32 cellular contexts compared by ENCODE assay signal in the genomic region with DNA sequence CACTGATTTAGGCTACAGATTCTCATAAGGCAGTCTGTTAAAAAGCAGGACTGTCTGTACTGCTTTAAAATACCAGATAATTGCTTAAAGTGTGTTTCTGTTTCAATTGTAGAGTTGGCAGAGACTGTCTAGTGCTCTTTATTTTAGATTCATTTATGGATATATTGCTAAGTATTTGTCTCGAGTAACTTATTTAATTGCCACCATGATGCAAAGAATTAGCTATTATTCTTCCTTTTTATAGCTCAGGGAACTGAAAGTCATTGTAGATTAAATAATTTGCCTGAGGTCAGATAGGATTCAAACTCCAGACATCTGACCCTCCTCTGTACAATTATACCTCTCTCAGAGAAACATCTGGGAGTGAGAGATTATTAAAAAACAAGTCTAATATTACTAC. TPM values are rescaled to one million over a fixed set of nuclear protein-coding genes. Genes with fewer than 3 reads are reported as not detected.
"Had no signal": no experiment of that assay in that cellular context is flagged by ENCODE, and none has a peak within 500 bp of the region (broad histone marks: within the 10 kb centered on the region; RNA-seq: fewer than 3 reads in every experiment).

No MANE protein-coding gene starts in this region.

- H3K9me3 Mint-ChIP-seq: activated CD4-positive, alpha-beta memory T cell treated with anti-CD3 and anti-CD28 coated beads, Interleukin-2, amount 10 ng/mL, durations not matched to agents 7 days and 5 days; activated naive CD4-positive, alpha-beta T cell treated with anti-CD3 and anti-CD28 coated beads, Interleukin-2, amount 10 ng/mL, durations not matched to agents 7 days and 5 days; activated naive CD8-positive, alpha-beta T cell treated with anti-CD3 and anti-CD28 coated beads for 36 hours; T-helper 1 cell treated with Interleukin-12 subunit alpha and Interleukin-12 subunit beta and Interleukin-4 antibody, amounts not matched to agents 30 μg/mL and 1 μg/mL, for 36 hours; T-helper 2 cell treated with Interferon-gamma antibody and Interleukin-4, amounts not matched to agents 5 μg/mL and 100 μg/mL, for 36 hours had no signal

- H3K4me3 Mint-ChIP-seq: activated CD4-positive, alpha-beta memory T cell treated with anti-CD3 and anti-CD28 coated beads, Interleukin-2, amount 10 ng/mL, durations not matched to agents 7 days and 5 days; activated CD8-positive, alpha-beta memory T cell treated with anti-CD3 and anti-CD28 coated beads, Interleukin-2, amount 10 ng/mL, durations not matched to agents 7 days and 5 days; activated naive CD4-positive, alpha-beta T cell treated with anti-CD3 and anti-CD28 coated beads, Interleukin-2, amount 10 ng/mL, durations not matched to agents 7 days and 5 days; activated naive CD8-positive, alpha-beta T cell treated with anti-CD3 and anti-CD28 coated beads for 36 hours; T-helper 1 cell treated with Interleukin-12 subunit alpha and Interleukin-12 subunit beta and Interleukin-4 antibody, amounts not matched to agents 30 μg/mL and 1 μg/mL, for 36 hours; T-helper 2 cell treated with Interferon-gamma antibody and Interleukin-4, amounts not matched to agents 5 μg/mL and 100 μg/mL, for 36 hours had no signal

- H3K36me3 Mint-ChIP-seq: activated CD8-positive, alpha-beta memory T cell treated with anti-CD3 and anti-CD28 coated beads, Interleukin-2, amount 10 ng/mL, durations not matched to agents 7 days and 5 days; activated naive CD4-positive, alpha-beta T cell treated with anti-CD3 and anti-CD28 coated beads, Interleukin-2, amount 10 ng/mL, durations not matched to agents 7 days and 5 days; activated naive CD8-positive, alpha-beta T cell treated with anti-CD3 and anti-CD28 coated beads for 36 hours had no signal

- H3K9me3 ChIP-seq: Peyer's patch had no signal

- H3K36me3 ChIP-seq: brain microvascular endothelial cell, Peyer's patch, WERI-Rb-1 had no signal

- DNase-seq: activated CD4-positive, alpha-beta memory T cell treated with anti-CD3 and anti-CD28 coated beads, Interleukin-2, amount 10 ng/mL, durations not matched to agents 7 days and 5 days; activated CD4-positive, alpha-beta T cell treated with anti-CD3 and anti-CD28 coated beads for 1 hour; activated CD4-positive, alpha-beta T cell treated with anti-CD3 and anti-CD28 coated beads for 48 hours; activated CD4-positive, CD25-positive, alpha-beta regulatory T cell; activated CD8-positive, alpha-beta memory T cell treated with anti-CD3 and anti-CD28 coated beads for 24 hours; activated CD8-positive, alpha-beta memory T cell treated with anti-CD3 and anti-CD28 coated beads, Interleukin-2, amount 10 ng/mL, durations not matched to agents 7 days and 5 days; activated CD8-positive, alpha-beta memory T cell treated with anti-CD3 and anti-CD28 coated beads, Interleukin-2, amount 50 U/mL, for 48 hours; activated effector memory CD4-positive, alpha-beta T cell treated with Interleukin-2 at 50 U/mL for 16 hours; activated naive CD4-positive, alpha-beta T cell treated with anti-CD3 and anti-CD28 coated beads, Interleukin-2, amount 10 ng/mL, durations not matched to agents 7 days and 5 days; activated naive CD8-positive, alpha-beta T cell treated with anti-CD3 and anti-CD28 coated beads for 36 hours; activated T-cell treated with anti-CD3 and anti-CD28 coated beads, Interleukin-2, amount 50 U/mL, for 48 hours; amniotic stem cell; aorta; brain microvascular endothelial cell; central memory CD4-positive, alpha-beta T cell; NCI-H1105; NCI-H1417 treated with DMSO at 0.1 percent for 48 hours; NCI-H187 treated with DMSO at 0.1 percent for 48 hours; NCI-H345; NCI-H524 treated with DMSO at 0.1 percent for 48 hours; PC-3; Peyer's patch; SIG-M5; WERI-Rb-1 had no signal

- H3K4me1 Mint-ChIP-seq: activated naive CD4-positive, alpha-beta T cell treated with anti-CD3 and anti-CD28 coated beads, Interleukin-2, amount 10 ng/mL, durations not matched to agents 7 days and 5 days; activated naive CD8-positive, alpha-beta T cell treated with anti-CD3 and anti-CD28 coated beads for 36 hours had no signal

- H3K4me1 ChIP-seq: Peyer's patch had no signal

- H3K27ac Mint-ChIP-seq: activated CD4-positive, alpha-beta memory T cell treated with anti-CD3 and anti-CD28 coated beads, Interleukin-2, amount 10 ng/mL, durations not matched to agents 7 days and 5 days; activated CD8-positive, alpha-beta memory T cell treated with anti-CD3 and anti-CD28 coated beads, Interleukin-2, amount 10 ng/mL, durations not matched to agents 7 days and 5 days; activated naive CD4-positive, alpha-beta T cell treated with anti-CD3 and anti-CD28 coated beads, Interleukin-2, amount 10 ng/mL, durations not matched to agents 7 days and 5 days; activated naive CD8-positive, alpha-beta T cell treated with anti-CD3 and anti-CD28 coated beads for 36 hours; T-helper 1 cell treated with Interleukin-12 subunit alpha and Interleukin-12 subunit beta and Interleukin-4 antibody, amounts not matched to agents 30 μg/mL and 1 μg/mL, for 36 hours; T-helper 2 cell treated with Interferon-gamma antibody and Interleukin-4, amounts not matched to agents 5 μg/mL and 100 μg/mL, for 36 hours had no signal

- H3K4me3 ChIP-seq: Peyer's patch had no signal

- ATAC-seq: activated CD8-positive, alpha-beta memory T cell treated with anti-CD3 and anti-CD28 coated beads, Interleukin-2, amount 10 ng/mL, durations not matched to agents 7 days and 5 days; PC-3; Right ventricle myocardium inferior had no signal

- H3K27ac ChIP-seq: brain microvascular endothelial cell, Peyer's patch, RWPE1, WERI-Rb-1 had no signal

- H3K27me3 ChIP-seq: brain microvascular endothelial cell, Peyer's patch had no signal

RNA-seq across cellular contexts. Expression of a gene that starts 19.5 kb away (rescaled TPM):
- total RNA-seq: activated CD4-positive, alpha-beta memory T cell treated with anti-CD3 and anti-CD28 coated beads, Interleukin-2, amount 10 ng/mL, durations not matched to agents 7 days and 5 days; activated CD8-positive, alpha-beta memory T cell treated with anti-CD3 and anti-CD28 coated beads, Interleukin-2, amount 10 ng/mL, durations not matched to agents 7 days and 5 days; activated naive CD8-positive, alpha-beta T cell treated with anti-CD3 and anti-CD28 coated beads for 36 hours; aorta; cerebellum; M059J; NCI-H460; PC-3; Peyer's patch; Right ventricle myocardium inferior; SK-MEL-5 had no signal
- polyA plus RNA-seq: aorta had no signal
